In genomic region chr6:339480-339879, GRCh38 we compare ENCODE assay signal across 18 cellular contexts. TPM values are rescaled to one million over a fixed set of nuclear protein-coding genes. Genes with fewer than 3 reads are reported as not detected.
DNase-seq lines count a peak whose midpoint lies in the region; ATAC-seq and TF ChIP-seq lines count a peak whose summit lies in the region.
"Had no signal": no experiment of that assay in that cellular context is flagged by ENCODE, and none has a peak within 500 bp of the region (broad histone marks: within the 10 kb centered on the region; RNA-seq: fewer than 3 reads in every experiment).

No MANE protein-coding gene starts in this region.

- peaks cover 48% of the 10 kb centered on the region for H3K4me1 Mint-ChIP-seq in T-helper 1 cell treated with Interleukin-12 subunit alpha and Interleukin-12 subunit beta and Interleukin-4 antibody, amounts not matched to agents 30 μg/mL and 1 μg/mL, for 36 hours (ENCODE audit: low read depth)
- H3K4me1 Mint-ChIP-seq in immature natural killer cell, result peaks cover 71 to 77% of the 10 kb centered on the region in 2 donors

- no peak for TF ChIP-seq EP300 in esophagus muscularis mucosa (IDR thresholded peaks at IDR 0.05)

- intact Hi-C loops in esophagus muscularis mucosa (cut with DNase I), result no loop called here

- peak; percentile 78 for ATAC-seq in DND-41 (ENCODE audit: insufficient read depth, low read depth)
- ATAC-seq: heart left ventricle had no signal

- no peak overlapping the region for H3K4me3 ChIP-seq in BLaER1 treated with 17β-estradiol and CSF1 and Interleukin-3, amounts not matched to agents 10 nM and 100 nM
- H3K4me3 ChIP-seq in DND-41 (ENCODE audit: low read depth in 1 of 2, low read length in 2 of 2) (no peak overlapping the region), esophagus muscularis mucosa (no peak overlapping the region)
- H3K4me3 ChIP-seq: HAP-1, heart left ventricle, lung, Peyer's patch, tibial nerve had no signal

- peak overlapping the region; percentile 79 for H3K27ac Mint-ChIP-seq in T-helper 1 cell treated with Interleukin-12 subunit alpha and Interleukin-12 subunit beta and Interleukin-4 antibody, amounts not matched to agents 30 μg/mL and 1 μg/mL, for 36 hours
- peak overlapping the region; percentile 65 to 88 (median 80) for H3K27ac Mint-ChIP-seq in immature natural killer cell

- no peaks in the 10 kb centered on the region for H3K9me3 Mint-ChIP-seq in T-helper 1 cell treated with Interleukin-12 subunit alpha and Interleukin-12 subunit beta and Interleukin-4 antibody, amounts not matched to agents 30 μg/mL and 1 μg/mL, for 36 hours
- H3K9me3 Mint-ChIP-seq in immature natural killer cell, result peaks cover 0 to 3% (median 0%) of the 10 kb centered on the region in 6 donors

- H3K27me3 ChIP-seq in BLaER1 treated with 17β-estradiol and CSF1 and Interleukin-3, amounts not matched to agents 10 nM and 100 nM, result no peaks in the 10 kb centered on the region
- H3K27me3 ChIP-seq in DND-41 (ENCODE audit: insufficient read depth, low read length, poor library complexity) (no peaks in the 10 kb centered on the region), esophagus muscularis mucosa (peaks cover 0 to 12% (median 0%) of the 10 kb centered on the region in 4 donors)
- H3K27me3 ChIP-seq: heart left ventricle, Peyer's patch, tibial nerve had no signal

- H3K4me2 ChIP-seq in BLaER1 treated with 17β-estradiol and CSF1 and Interleukin-3, amounts not matched to agents 10 nM and 100 nM, result peak overlapping the region; percentile 5 to 95 (median 85); a peak in 20 of 22 replicates
- no peak overlapping the region for H3K4me2 ChIP-seq in DND-41 (ENCODE audit: insufficient read depth, low read length)
- H3K4me2 ChIP-seq: SK-N-SH had no signal

- peak overlapping the region; percentile 52 for H3K4me3 Mint-ChIP-seq in T-helper 1 cell treated with Interleukin-12 subunit alpha and Interleukin-12 subunit beta and Interleukin-4 antibody, amounts not matched to agents 30 μg/mL and 1 μg/mL, for 36 hours
- peak overlapping the region; percentile 19 to 88 (median 57) for H3K4me3 Mint-ChIP-seq in immature natural killer cell

- DNase-seq in DND-41 (no peak), immature natural killer cell (peak; percentile 60 to 76 (median 68)), Kasumi-1 (lab: John Stamatoyannopoulos, UW) (no peak), NK-92 (lab: John Stamatoyannopoulos, UW; ENCODE audit: unreplicated experiment) (no peak), esophagus muscularis mucosa (ENCODE audit: extremely low spot score) (no peak)
- DNase-seq in stimulated activated CD4-positive, alpha-beta T cell treated with anti-CD3 and anti-CD28 coated beads, Interleukin-2, amount 100 ng/mL, for 48 hours, result no peak
- DNase-seq: AML-193, DMS79 treated with DMSO at 0.1 percent for 48 hours, heart left ventricle, NCI-H1105 treated with DMSO at 0.1 percent for 48 hours, SK-N-SH had no signal

- H3K27ac ChIP-seq in BLaER1 treated with 17β-estradiol and CSF1 and Interleukin-3, amounts not matched to agents 10 nM and 100 nM, result peak overlapping the region in 6 of 11 experiments; percentile 3 to 73 (median 62); a peak in 10 of 22 replicates
- H3K27ac ChIP-seq in DND-41 (ENCODE audit: low read length), result no peak overlapping the region
- no peak overlapping the region for H3K27ac ChIP-seq in esophagus muscularis mucosa (replicated peaks in 1 of 4)
- H3K27ac ChIP-seq: heart left ventricle, tibial nerve had no signal

- H3K9me3 ChIP-seq in BLaER1 treated with 17β-estradiol and CSF1 and Interleukin-3, amounts not matched to agents 10 nM and 100 nM (replicated peaks in 1 of 11), result peaks cover 0 to 8% (median 0%) of the 10 kb centered on the region in 11 experiments; a peak in 3 of 22 replicates
- H3K9me3 ChIP-seq in DND-41 (ENCODE audit: insufficient read depth, low read length, severe bottlenecking), result no peaks in the 10 kb centered on the region
- no peaks in the 10 kb centered on the region for H3K9me3 ChIP-seq in esophagus muscularis mucosa
- H3K9me3 ChIP-seq: heart left ventricle, Peyer's patch, SK-N-SH, tibial nerve had no signal

- peaks cover 63 to 92% (median 78%) of the 10 kb centered on the region in 10 experiments for H3K4me1 ChIP-seq in BLaER1 treated with 17β-estradiol and CSF1 and Interleukin-3, amounts not matched to agents 10 nM and 100 nM
- H3K4me1 ChIP-seq in DND-41 (ENCODE audit: insufficient read depth, low read length) (no peaks in the 10 kb centered on the region), esophagus muscularis mucosa (peaks cover 0 to 55% (median 7%) of the 10 kb centered on the region in 4 donors)
- H3K4me1 ChIP-seq: HAP-1 had no signal

- no peak overlapping the region; a peak in 1 of 22 replicates for H3K9ac ChIP-seq in BLaER1 treated with 17β-estradiol and CSF1 and Interleukin-3, amounts not matched to agents 10 nM and 100 nM
- no peak overlapping the region for H3K9ac ChIP-seq in DND-41 (ENCODE audit: low read depth, low read length)
- H3K9ac ChIP-seq: SK-N-SH had no signal

- no peak for TF ChIP-seq POLR2A in esophagus muscularis mucosa (IDR thresholded peaks at IDR 0.05; ENCODE audit: low read depth)

- peaks cover 0 to 32% (median 0%) of the 10 kb centered on the region in 11 experiments; a peak in 7 of 22 replicates for H4K20me1 ChIP-seq in BLaER1 treated with 17β-estradiol and CSF1 and Interleukin-3, amounts not matched to agents 10 nM and 100 nM
- 0 out of 2 replicates have a peak, but pooled peaks cover 3% of the 10 kb centered on the region for H4K20me1 ChIP-seq in DND-41 (ENCODE audit: insufficient read depth, low read length)

- H3K79me2 ChIP-seq in DND-41 (ENCODE audit: insufficient read depth, low read length), result no peaks in the 10 kb centered on the region

- H3K36me3 Mint-ChIP-seq in T-helper 1 cell treated with Interleukin-12 subunit alpha and Interleukin-12 subunit beta and Interleukin-4 antibody, amounts not matched to agents 30 μg/mL and 1 μg/mL, for 36 hours (ENCODE audit: low read depth), result peaks cover 14% of the 10 kb centered on the region
- H3K36me3 Mint-ChIP-seq in immature natural killer cell, result peaks cover 0 to 10% (median 8%) of the 10 kb centered on the region in 3 donors

- WGBS in esophagus muscularis mucosa, result 69% methylated on average over 5 of the region's 5 CpGs

- peaks cover 0 to 15% (median 9%) of the 10 kb centered on the region in 11 experiments; a peak in 7 of 22 replicates for H3K36me3 ChIP-seq in BLaER1 treated with 17β-estradiol and CSF1 and Interleukin-3, amounts not matched to agents 10 nM and 100 nM
- no peaks in the 10 kb centered on the region; the same call in 1 of the 2 replicates for H3K36me3 ChIP-seq in DND-41 (ENCODE audit: insufficient read depth, low read length)
- peaks cover 0 to 11% (median 0%) of the 10 kb centered on the region in 4 donors for H3K36me3 ChIP-seq in esophagus muscularis mucosa
- H3K36me3 ChIP-seq: HAP-1, heart left ventricle, Peyer's patch, tibial nerve had no signal

- no peaks in the 10 kb centered on the region for H3K27me3 Mint-ChIP-seq in T-helper 1 cell treated with Interleukin-12 subunit alpha and Interleukin-12 subunit beta and Interleukin-4 antibody, amounts not matched to agents 30 μg/mL and 1 μg/mL, for 36 hours (ENCODE audit: low read depth)
- peaks cover 2 to 8% (median 7%) of the 10 kb centered on the region in 3 donors for H3K27me3 Mint-ChIP-seq in immature natural killer cell (ENCODE audit: low read depth in 3 of 3)

- H2AFZ ChIP-seq in DND-41 (ENCODE audit: low read depth, low read length), result no peak overlapping the region

- TF ChIP-seq CTCF in DND-41 (IDR thresholded peaks at IDR 0.05; ENCODE audit: borderline replicate concordance, extremely low read depth, low read length, poor library complexity, severe bottlenecking) (no peak), esophagus muscularis mucosa (IDR thresholded peaks at IDR 0.05) (no peak)

RNA-seq across cellular contexts. Expression of gene DUSP22, which starts 47.2 kb away (rescaled TPM):
- 10 to 100 TPM; 55.0 to 80.1 (median 65.3) TPM for polyA plus RNA-seq in immature natural killer cell
- total RNA-seq in esophagus muscularis mucosa, result 10 to 100 TPM; 67.7 to 95.6 (median 73.7) TPM

RNA-seq across cellular contexts. Expression of gene IRF4, which starts 52.1 kb away (rescaled TPM):
- polyA plus RNA-seq in immature natural killer cell, result under 1 TPM; 0.41 to 0.98 (median 0.51) TPM
- 1 to 10 TPM in 3 of 4 donors, under 1 TPM in 1; 0.29 to 9.5 (median 3.3) TPM for total RNA-seq in esophagus muscularis mucosa
- total RNA-seq: myocyte had no signal
- polyA plus RNA-seq: SK-N-SH had no signal

Comparison
In these comparisons a context has a peak if more than half of its experiments do, and no peak if none do; other contexts are left out.
1. H3K27ac ChIP-seq: peak in BLaER1 treated with 17β-estradiol and CSF1 and Interleukin-3, amounts not matched to agents 10 nM and 100 nM (6 of 11); none in DND-41 (single experiment) and esophagus muscularis mucosa (0 of 4).
2. DNase-seq: peak in immature natural killer cell (3 of 3); none in DND-41 (single experiment), Kasumi-1 (0 of 2), NK-92 (single experiment), esophagus muscularis mucosa (single experiment) and stimulated activated CD4-positive, alpha-beta T cell treated with anti-CD3 and anti-CD28 coated beads, Interleukin-2, amount 100 ng/mL, for 48 hours (0 of 2).